In the genomic region with DNA sequence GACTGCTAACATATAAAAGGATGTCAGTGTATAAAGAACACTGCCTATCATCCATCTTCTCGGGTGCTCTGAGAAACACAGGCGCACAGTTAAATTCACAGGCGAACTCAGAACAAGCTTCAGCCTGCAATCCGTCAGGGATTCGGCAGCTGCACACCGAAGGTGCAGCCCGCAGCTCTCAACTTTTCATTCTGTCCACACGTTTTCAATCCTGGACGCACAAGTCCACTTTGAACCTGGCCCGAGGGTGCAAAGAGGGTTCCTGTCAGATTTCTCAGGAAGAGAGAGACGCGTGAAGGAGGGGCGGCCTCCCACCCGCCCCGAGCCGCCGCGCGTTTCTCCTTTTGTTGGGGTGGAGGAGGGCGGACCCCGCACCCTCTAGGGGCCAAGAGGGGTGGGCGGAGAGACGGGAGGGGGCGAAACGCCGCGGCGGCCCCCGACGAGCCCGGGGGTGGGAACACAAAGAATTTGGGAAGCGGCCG, we compare ENCODE assay signal across 8 cellular contexts. TPM values are rescaled to one million over a fixed set of nuclear protein-coding genes. Genes with fewer than 3 reads are reported as not detected.
DNase-seq lines count a peak whose midpoint lies in the region; ATAC-seq and TF ChIP-seq lines count a peak whose summit lies in the region.

No MANE protein-coding gene starts in this region.

- H3K27ac Mint-ChIP-seq in activated T-helper 17 cell treated with anti-CD3 and anti-CD28 coated beads, Interleukin-2, amount 50 U/mL, for 72 hours: peak overlapping the region; percentile 83
- peak overlapping the region; percentile 98 to 99 (median 99) for H3K27ac Mint-ChIP-seq in nephron

- DNase-seq in AG08396 (ENCODE audit: low spot score) (peak; percentile 26), NCI-H345 treated with DMSO at 0.1 percent for 48 hours (lab: John Stamatoyannopoulos, UW; ENCODE audit: unreplicated experiment) (peak; percentile 77), fibroblast of the aortic adventitia (ENCODE audit: low read depth) (peak; percentile 44), upper lobe of right lung (no peak)

- TF ChIP-seq CTCF in fibroblast of the aortic adventitia (IDR thresholded peaks at IDR 0.05; ENCODE audit: insufficient read depth, low read length) (no peak), nephron (IDR thresholded peaks at IDR 0.05; ENCODE audit: unreplicated experiment in 3 of 3) (no peak), upper lobe of right lung (IDR thresholded peaks at IDR 0.05) (no peak)

- intact Hi-C loops in upper lobe of right lung (cut with DNase I): no loop called here

- H3K4me3 Mint-ChIP-seq in activated T-helper 17 cell treated with anti-CD3 and anti-CD28 coated beads, Interleukin-2, amount 50 U/mL, for 72 hours: peak overlapping the region; percentile 87
- H3K4me3 Mint-ChIP-seq in nephron: peak overlapping the region; percentile 92 to 100 (median 98)

- peak; percentile 29 for ATAC-seq in GM18858 (IDR thresholded peaks at IDR 0.05; ENCODE audit: unreplicated experiment)
- ATAC-seq in HG03025 (IDR thresholded peaks at IDR 0.05; ENCODE audit: low FRiP score, unreplicated experiment): peak; percentile 28
- peak; percentile 23 for ATAC-seq in activated T-helper 17 cell treated with anti-CD3 and anti-CD28 coated beads, Interleukin-2, amount 50 U/mL, for 72 hours (replicated peaks)
- ATAC-seq in upper lobe of right lung: peak; percentile 41

- H3K4me3 ChIP-seq in fibroblast of the aortic adventitia (ENCODE audit: low read depth, low read length) (peak overlapping the region; percentile 76), upper lobe of right lung (peak overlapping the region; percentile 85)

- peaks cover 22% of the 10 kb centered on the region for H3K4me1 ChIP-seq in upper lobe of right lung

- no peaks in the 10 kb centered on the region for H3K27me3 ChIP-seq in upper lobe of right lung

- no peaks in the 10 kb centered on the region for H3K9me3 ChIP-seq in upper lobe of right lung

- H3K36me3 ChIP-seq in upper lobe of right lung: no peaks in the 10 kb centered on the region

- no peaks in the 10 kb centered on the region for H3K27me3 Mint-ChIP-seq in activated T-helper 17 cell treated with anti-CD3 and anti-CD28 coated beads, Interleukin-2, amount 50 U/mL, for 72 hours
- H3K27me3 Mint-ChIP-seq in nephron (ENCODE audit: low read depth): no peaks in the 10 kb centered on the region

- no peaks in the 10 kb centered on the region for H3K36me3 Mint-ChIP-seq in activated T-helper 17 cell treated with anti-CD3 and anti-CD28 coated beads, Interleukin-2, amount 50 U/mL, for 72 hours (ENCODE audit: low read depth)
- peaks cover 10% of the 10 kb centered on the region for H3K36me3 Mint-ChIP-seq in nephron (ENCODE audit: low read depth)

- H3K9me3 Mint-ChIP-seq in activated T-helper 17 cell treated with anti-CD3 and anti-CD28 coated beads, Interleukin-2, amount 50 U/mL, for 72 hours: no peaks in the 10 kb centered on the region
- no peaks in the 10 kb centered on the region for H3K9me3 Mint-ChIP-seq in nephron

- peaks cover 13% of the 10 kb centered on the region for H3K4me1 Mint-ChIP-seq in activated T-helper 17 cell treated with anti-CD3 and anti-CD28 coated beads, Interleukin-2, amount 50 U/mL, for 72 hours
- H3K4me1 Mint-ChIP-seq in nephron: peaks cover 44% of the 10 kb centered on the region

- H3K27ac ChIP-seq in upper lobe of right lung: peak overlapping the region; percentile 85

RNA-seq across cellular contexts. Expression of gene DOCK7, which starts 0.7 kb away (rescaled TPM):
- total RNA-seq in activated T-helper 17 cell treated with anti-CD3 and anti-CD28 coated beads, Interleukin-2, amount 50 U/mL, for 72 hours: 10 to 100 TPM; 18.8 to 22.0 TPM
- 110 and 142 TPM in 2 replicates for total RNA-seq in fibroblast of the aortic adventitia (ENCODE audit: low replicate concordance)
- total RNA-seq in upper lobe of right lung: 34.7 TPM
